Comparison of ENCODE assay signal across 27 cellular contexts in the genomic region with DNA sequence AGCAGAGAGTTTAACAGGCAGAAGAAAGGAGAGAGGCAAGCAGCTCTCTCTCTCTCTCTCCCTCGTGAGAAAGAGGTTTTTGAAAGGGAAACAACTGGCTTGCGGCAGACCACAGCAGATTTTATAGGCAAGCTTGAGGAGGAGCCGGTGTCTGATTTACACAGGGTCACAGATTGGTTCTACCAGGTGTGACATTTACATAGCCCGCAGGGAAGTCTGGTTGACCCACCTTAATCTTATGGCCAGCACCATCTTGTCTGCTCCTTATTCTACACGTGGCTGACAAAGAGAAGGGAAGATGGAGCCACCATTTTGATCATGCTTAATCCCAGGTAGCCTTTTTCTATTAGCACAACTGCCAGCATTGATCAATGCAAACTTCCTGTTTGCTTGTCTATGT.
"Had no signal": no experiment of that assay in that cellular context is flagged by ENCODE, and none has a peak within 500 bp of the region (broad histone marks: within the 10 kb centered on the region; RNA-seq: fewer than 3 reads in every experiment).

No MANE protein-coding gene starts in this region.

- H3K4me1 ChIP-seq: adrenal gland, body of pancreas had no signal

- H3K4me3 ChIP-seq: adrenal gland, body of pancreas, coronary artery, dorsolateral prefrontal cortex, right lobe of liver, thoracic aorta had no signal

- H3K9me3 ChIP-seq: adrenal gland, body of pancreas, right lobe of liver, thoracic aorta had no signal

- FAIRE-seq: frontal cortex, kidney, urothelium cell line had no signal

- DNase-seq: activated CD4-positive, alpha-beta T cell treated with anti-CD3 and anti-CD28 coated beads for 4 hours; activated CD4-positive, alpha-beta T cell treated with anti-CD3 and anti-CD28 coated beads, Interleukin-2, amount 50 U/mL, for 48 hours; activated CD4-positive, CD25-positive, alpha-beta regulatory T cell; activated CD8-positive, alpha-beta memory T cell treated with anti-CD3 and anti-CD28 coated beads, Interleukin-2, amount 50 U/mL, for 4 hours; activated effector memory CD4-positive, alpha-beta T cell treated with anti-CD3 and anti-CD28 coated beads, Interleukin-2, amount 50 U/mL, for 16 hours; activated naive CD4-positive, alpha-beta T cell treated with anti-CD3 and anti-CD28 coated beads for 36 hours; activated naive CD8-positive, alpha-beta T cell treated with anti-CD3 and anti-CD28 coated beads for 36 hours; activated T-cell treated with anti-CD3 and anti-CD28 coated beads, Interleukin-2, amount 50 U/mL, for 1 hour; adrenal gland; aorta; body of pancreas; cerebellar nuclear complex; dorsolateral prefrontal cortex; effector memory CD4-positive, alpha-beta T cell; immature natural killer cell; kidney; left colon; midbrain; natural killer cell; right lobe of liver; stimulated activated CD4-positive, alpha-beta T cell treated with anti-CD3 and anti-CD28 coated beads, Interleukin-2, amount 100 ng/mL, for 48 hours; stimulated activated naive CD8-positive, alpha-beta T cell treated with anti-CD3 and anti-CD28 coated beads, Interleukin-15, Interleukin-2, amounts not matched to agents 100 U/mL and 50 U/mL, for 24 hours; trophoblast cell had no signal

- H3K27ac ChIP-seq: adrenal gland, body of pancreas, coronary artery, dorsolateral prefrontal cortex, right lobe of liver, thoracic aorta had no signal

- H3K36me3 ChIP-seq: adrenal gland, right lobe of liver, thoracic aorta had no signal

- H3K27me3 ChIP-seq: adrenal gland, body of pancreas, right lobe of liver had no signal

- ATAC-seq: body of pancreas; left colon; natural killer cell; right lobe of liver; stimulated activated naive CD8-positive, alpha-beta T cell treated with anti-CD3 and anti-CD28 coated beads, Interleukin-15, Interleukin-2, amounts not matched to agents 100 U/mL and 50 U/mL, for 24 hours had no signal
